ENCODE assay signal across 6 cellular contexts in genomic region chr5:116732591-116732990, GRCh38.
"Had no signal": no experiment of that assay in that cellular context is flagged by ENCODE, and none has a peak within 500 bp of the region (broad histone marks: within the 10 kb centered on the region; RNA-seq: fewer than 3 reads in every experiment).

No MANE protein-coding gene starts in this region.

- DNase-seq: H9, HCEC 1CT, IMR-90, KG1 had no signal

- H3K4me3 ChIP-seq: GM23338, K562 had no signal

- H3K4me2 ChIP-seq: GM23338 had no signal
